14 cellular contexts compared by ENCODE assay signal in the genomic region with DNA sequence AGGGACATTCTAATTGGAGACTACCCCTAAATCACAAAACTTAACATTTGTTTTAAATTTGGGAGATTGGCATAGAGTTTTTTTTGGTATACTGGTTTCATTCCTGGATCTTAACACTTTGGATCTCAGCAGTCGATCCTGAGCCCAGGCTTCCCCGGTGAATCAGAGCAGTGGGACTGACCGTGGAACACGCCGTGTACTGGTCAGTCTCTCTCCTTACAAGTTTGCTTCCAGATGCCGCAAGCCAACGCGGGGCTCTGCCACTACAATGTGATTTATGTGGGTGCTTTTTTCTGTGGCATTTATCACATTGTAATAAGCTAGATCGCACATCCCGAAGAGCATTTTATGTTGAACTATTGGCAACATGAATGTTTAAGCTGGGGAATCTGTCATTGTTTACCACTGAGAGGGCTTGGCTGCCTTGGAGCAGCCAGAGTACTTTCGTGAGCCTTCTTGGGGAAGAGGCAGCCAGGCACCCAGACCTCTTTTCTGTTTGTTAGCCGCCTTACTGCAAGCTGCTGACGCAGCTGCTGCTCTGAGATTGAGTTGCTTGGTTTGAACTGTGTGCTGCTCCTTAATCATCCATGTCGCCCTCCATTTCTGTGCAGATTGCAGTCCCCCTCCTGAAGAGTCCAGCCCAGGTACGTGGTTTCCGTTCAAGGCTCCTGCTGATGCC. TPM values are rescaled to one million over a fixed set of nuclear protein-coding genes. Genes with fewer than 3 reads are reported as not detected.
DNase-seq lines count a peak whose midpoint lies in the region; ATAC-seq and TF ChIP-seq lines count a peak whose summit lies in the region.
"Had no signal": no experiment of that assay in that cellular context is flagged by ENCODE, and none has a peak within 500 bp of the region (broad histone marks: within the 10 kb centered on the region; RNA-seq: fewer than 3 reads in every experiment).

No MANE protein-coding gene starts in this region.

- TF ChIP-seq POLR2A in spleen (IDR thresholded peaks at IDR 0.05) = no peak

- intact Hi-C loops in activated CD8-positive, alpha-beta T cell treated with anti-CD3 and anti-CD28 coated beads for 36 hours (cut with micrococcal nuclease) = no loop called here
- intact Hi-C loops in spleen (cut with DNase I; ENCODE audit: low total_unique reads) = no loop called here

- no peak for TF ChIP-seq CTCF in activated CD8-positive, alpha-beta T cell treated with anti-CD3 and anti-CD28 coated beads for 36 hours (IDR thresholded peaks at IDR 0.05)
- TF ChIP-seq CTCF in fibroblast of lung (conservative IDR thresholded peaks at IDR 0.05 in 1 of 2, IDR thresholded peaks at IDR 0.05 in 1 of 2; ENCODE audit: low read depth in 1 of 2, low read length in 2 of 2) (no peak), spleen (IDR thresholded peaks at IDR 0.05 in 8 of 11, conservative IDR thresholded peaks at IDR 0.05 in 3 of 11) (no peak)

- no peaks in the 10 kb centered on the region for H4K20me1 ChIP-seq in fibroblast of lung (ENCODE audit: control insufficient read depth, extremely low read depth, insufficient read depth, low read length)

- no peak overlapping the region for H3K9ac ChIP-seq in fibroblast of lung (ENCODE audit: insufficient read depth, low read length)

- POLR2A ChIA-PET in activated CD8-positive, alpha-beta T cell treated with anti-CD3 and anti-CD28 coated beads for 36 hours (lab: Charles Lee) = interaction anchor here (0.6 to 0.9 kb wide), 2 partner anchors 27 to 48 kb away, joined by 3 read pairs; no protein-coding TSS in a partner anchor

- no peaks in the 10 kb centered on the region for H3K27me3 Mint-ChIP-seq in activated CD8-positive, alpha-beta memory T cell treated with anti-CD3 and anti-CD28 coated beads, Interleukin-2, amount 10 ng/mL, durations not matched to agents 7 days and 5 days
- no peaks in the 10 kb centered on the region for H3K27me3 Mint-ChIP-seq in activated CD8-positive, alpha-beta T cell treated with anti-CD3 and anti-CD28 coated beads for 36 hours
- H3K27me3 Mint-ChIP-seq: stimulated activated naive CD8-positive, alpha-beta T cell treated with anti-CD3 and anti-CD28 coated beads, Interleukin-15, Interleukin-2, amounts not matched to agents 100 ng/mL and 50 ng/mL, for 24 hours had no signal

- H3K27me3 ChIP-seq in fibroblast of lung (ENCODE audit: control insufficient read depth, insufficient read depth, low read length) (no peaks in the 10 kb centered on the region), spleen (replicated peaks in 1 of 7) (no peaks in the 10 kb centered on the region)
- H3K27me3 ChIP-seq: MG63 had no signal

- peak overlapping the region in 1 of 4 experiments; percentile 2 for H3K4me3 ChIP-seq in fibroblast of lung (replicated peaks in 1 of 4; ENCODE audit: control extremely low read depth in 1 of 4, insufficient read depth in 1 of 4, low read depth in 3 of 4, low read length in 4 of 4)
- no peak overlapping the region for H3K4me3 ChIP-seq in spleen
- H3K4me3 ChIP-seq: MG63 had no signal

- H2AFZ ChIP-seq in fibroblast of lung (ENCODE audit: low read length) = no peak overlapping the region

- peak; percentile 49 for DNase-seq in activated CD8-positive, alpha-beta memory T cell treated with anti-CD3 and anti-CD28 coated beads, Interleukin-2, amount 10 ng/mL, durations not matched to agents 7 days and 5 days
- no peak for DNase-seq in activated CD8-positive, alpha-beta memory T cell treated with anti-CD3 and anti-CD28 coated beads, Interleukin-2, amount 50 U/mL, for 4 hours
- no peak for DNase-seq in activated CD8-positive, alpha-beta T cell treated with anti-CD3 and anti-CD28 coated beads for 36 hours
- DNase-seq in fibroblast of lung (ENCODE audit: low read depth in 2 of 2) (peak in 1 of 2 donors; percentile 22), spleen (peak; percentile 24), NCI-H1436 treated with DMSO at 0.1 percent for 48 hours (lab: John Stamatoyannopoulos, UW) (no peak), ecto neural progenitor cell (ENCODE audit: low spot score) (no peak)
- DNase-seq: cortex of kidney, left ventricle myocardium superior, MG63, SHP77 had no signal

- H3K36me3 ChIP-seq in fibroblast of lung (ENCODE audit: control insufficient read depth, insufficient read depth, low read length) = no peaks in the 10 kb centered on the region
- H3K36me3 ChIP-seq in spleen = peaks cover 0 to 99% (median 58%) of the 10 kb centered on the region in 6 donors

- CTCF ChIA-PET in activated CD8-positive, alpha-beta memory T cell treated with anti-CD3 and anti-CD28 coated beads, Interleukin-2, amount 10 ng/mL, durations not matched to agents 7 days and 5 days (lab: Charles Lee) = interaction anchor here (0.8 to 3.3 kb wide), 6 partner anchors 10 to 146 kb away, joined by 3 to 17 read pairs (median 4); no protein-coding TSS in a partner anchor
- CTCF ChIA-PET in activated CD8-positive, alpha-beta T cell treated with anti-CD3 and anti-CD28 coated beads for 36 hours (lab: Charles Lee) = interaction anchor here (1.0 to 5.0 kb wide), 4 partner anchors 10 to 146 kb away, joined by 3 to 22 read pairs (median 19); no protein-coding TSS in a partner anchor

- H3K9me3 ChIP-seq in fibroblast of lung (ENCODE audit: control insufficient read depth, insufficient read depth, low read depth, low read length) (no peaks in the 10 kb centered on the region), spleen (no peaks in the 10 kb centered on the region)
- H3K9me3 ChIP-seq: MG63 had no signal

- no peaks in the 10 kb centered on the region for H3K9me3 Mint-ChIP-seq in activated CD8-positive, alpha-beta memory T cell treated with anti-CD3 and anti-CD28 coated beads, Interleukin-2, amount 10 ng/mL, durations not matched to agents 7 days and 5 days (ENCODE audit: low read depth)
- no peaks in the 10 kb centered on the region for H3K9me3 Mint-ChIP-seq in activated CD8-positive, alpha-beta T cell treated with anti-CD3 and anti-CD28 coated beads for 36 hours
- H3K9me3 Mint-ChIP-seq: neural crest cell; stimulated activated naive CD8-positive, alpha-beta T cell treated with anti-CD3 and anti-CD28 coated beads, Interleukin-15, Interleukin-2, amounts not matched to agents 100 ng/mL and 50 ng/mL, for 24 hours had no signal

- ATAC-seq in activated CD8-positive, alpha-beta memory T cell treated with anti-CD3 and anti-CD28 coated beads, Interleukin-2, amount 10 ng/mL, durations not matched to agents 7 days and 5 days = peak; percentile 46
- ATAC-seq in activated CD8-positive, alpha-beta T cell treated with anti-CD3 and anti-CD28 coated beads for 36 hours = no peak
- no peak for ATAC-seq in GM21526 (IDR thresholded peaks at IDR 0.05; ENCODE audit: low FRiP score, unreplicated experiment)
- ATAC-seq: left ventricle myocardium superior had no signal

- 90 to 97% (median 95%) methylated on average over 16 of the region's 16 CpGs for WGBS in spleen, 5 donors

- peak overlapping the region; percentile 77 for H3K27ac Mint-ChIP-seq in activated CD8-positive, alpha-beta memory T cell treated with anti-CD3 and anti-CD28 coated beads, Interleukin-2, amount 10 ng/mL, durations not matched to agents 7 days and 5 days
- peak overlapping the region; percentile 66 for H3K27ac Mint-ChIP-seq in activated CD8-positive, alpha-beta T cell treated with anti-CD3 and anti-CD28 coated beads for 36 hours

- H3K4me2 ChIP-seq in fibroblast of lung (ENCODE audit: extremely low read depth, insufficient read depth, low read length) = peak overlapping the region; percentile 41

- H3K4me1 ChIP-seq in fibroblast of lung (ENCODE audit: control insufficient read depth, extremely low read depth, insufficient read depth, low read length) = peaks cover 11% of the 10 kb centered on the region
- peaks cover 0 to 28% (median 5%) of the 10 kb centered on the region in 6 donors for H3K4me1 ChIP-seq in spleen

- H3K27ac ChIP-seq in fibroblast of lung (ENCODE audit: insufficient read depth, low read length) (peak overlapping the region; percentile 34), spleen (peak overlapping the region in 1 of 8 donors; percentile 5)

- peaks cover 74% of the 10 kb centered on the region for H3K4me1 Mint-ChIP-seq in activated CD8-positive, alpha-beta memory T cell treated with anti-CD3 and anti-CD28 coated beads, Interleukin-2, amount 10 ng/mL, durations not matched to agents 7 days and 5 days
- peaks cover 50% of the 10 kb centered on the region for H3K4me1 Mint-ChIP-seq in activated CD8-positive, alpha-beta T cell treated with anti-CD3 and anti-CD28 coated beads for 36 hours (ENCODE audit: low read depth)
- H3K4me1 Mint-ChIP-seq: neural crest cell had no signal

- peaks cover 74% of the 10 kb centered on the region for H3K36me3 Mint-ChIP-seq in activated CD8-positive, alpha-beta memory T cell treated with anti-CD3 and anti-CD28 coated beads, Interleukin-2, amount 10 ng/mL, durations not matched to agents 7 days and 5 days
- peaks cover 37% of the 10 kb centered on the region for H3K36me3 Mint-ChIP-seq in activated CD8-positive, alpha-beta T cell treated with anti-CD3 and anti-CD28 coated beads for 36 hours (ENCODE audit: low read depth)

- H3K79me2 ChIP-seq in fibroblast of lung (ENCODE audit: control insufficient read depth, insufficient read depth, low read length) = no peaks in the 10 kb centered on the region

- H3K4me3 Mint-ChIP-seq in activated CD8-positive, alpha-beta memory T cell treated with anti-CD3 and anti-CD28 coated beads, Interleukin-2, amount 10 ng/mL, durations not matched to agents 7 days and 5 days = peak overlapping the region; percentile 14
- no peak overlapping the region for H3K4me3 Mint-ChIP-seq in activated CD8-positive, alpha-beta T cell treated with anti-CD3 and anti-CD28 coated beads for 36 hours
- H3K4me3 Mint-ChIP-seq: neural crest cell; stimulated activated naive CD8-positive, alpha-beta T cell treated with anti-CD3 and anti-CD28 coated beads, Interleukin-15, Interleukin-2, amounts not matched to agents 100 ng/mL and 50 ng/mL, for 24 hours had no signal

RNA-seq across cellular contexts. Expression of a gene that starts 49.3 kb away (rescaled TPM):
- 10 to 100 TPM; 22.2 to 26.0 TPM for total RNA-seq in activated CD8-positive, alpha-beta memory T cell treated with anti-CD3 and anti-CD28 coated beads, Interleukin-2, amount 10 ng/mL, durations not matched to agents 7 days and 5 days
- 10 to 100 TPM; 27.5 to 32.7 TPM for total RNA-seq in activated CD8-positive, alpha-beta T cell treated with anti-CD3 and anti-CD28 coated beads for 36 hours
- total RNA-seq in fibroblast of lung (33.4 and 38.6 TPM in 2 replicates), spleen (10 to 100 TPM; 24.4 to 46.7 (median 33.8) TPM)
- polyA plus RNA-seq in fibroblast of lung (19.3 and 22.5 TPM in 2 replicates), spleen (10 to 100 TPM; 48.9 to 69.7 (median 54.9) TPM)
- polyA plus RNA-seq in fibroblast of lung (2012) = 29.7 and 34.2 TPM in 2 replicates
- polyA minus RNA-seq in fibroblast of lung (ENCODE audit: low replicate concordance) = 0.67 and 1.0 TPM in 2 replicates

RNA-seq across cellular contexts. Expression of a gene that starts 49.4 kb away (rescaled TPM):
- total RNA-seq in activated CD8-positive, alpha-beta memory T cell treated with anti-CD3 and anti-CD28 coated beads, Interleukin-2, amount 10 ng/mL, durations not matched to agents 7 days and 5 days = 10 to 100 TPM; 26.7 to 33.5 TPM
- total RNA-seq in activated CD8-positive, alpha-beta T cell treated with anti-CD3 and anti-CD28 coated beads for 36 hours = 10 to 100 TPM; 24.8 to 28.3 TPM
- total RNA-seq in fibroblast of lung (54.2 and 64.1 TPM in 2 replicates), spleen (10 to 100 TPM; 32.1 to 56.5 (median 43.9) TPM)
- polyA plus RNA-seq in fibroblast of lung (45.2 and 71.4 TPM in 2 replicates), spleen (10 to 100 TPM; 36.1 to 52.1 (median 38.9) TPM)
- polyA plus RNA-seq in fibroblast of lung (2012) = 30.8 and 38.6 TPM in 2 replicates
- 3.8 and 5.3 TPM in 2 replicates for polyA minus RNA-seq in fibroblast of lung (ENCODE audit: low replicate concordance)

Comparison
In these comparisons a context has a peak if more than half of its experiments do, and no peak if none do; other contexts are left out.
1. DNase-seq: peak in activated CD8-positive, alpha-beta memory T cell treated with anti-CD3 and anti-CD28 coated beads, Interleukin-2, amount 10 ng/mL, durations not matched to agents 7 days and 5 days (single experiment) and spleen (single experiment); none in activated CD8-positive, alpha-beta memory T cell treated with anti-CD3 and anti-CD28 coated beads, Interleukin-2, amount 50 U/mL, for 4 hours (single experiment), activated CD8-positive, alpha-beta T cell treated with anti-CD3 and anti-CD28 coated beads for 36 hours (single experiment), NCI-H1436 treated with DMSO at 0.1 percent for 48 hours (single experiment) and ecto neural progenitor cell (single experiment).